In genomic region chr3:53796161-53796560, GRCh38 we compare ENCODE assay signal across 15 cellular contexts. TPM values are rescaled to one million over a fixed set of nuclear protein-coding genes. Genes with fewer than 3 reads are reported as not detected.
DNase-seq lines count a peak whose midpoint lies in the region; ATAC-seq and TF ChIP-seq lines count a peak whose summit lies in the region.
"Had no signal": no experiment of that assay in that cellular context is flagged by ENCODE, and none has a peak within 500 bp of the region (broad histone marks: within the 10 kb centered on the region; RNA-seq: fewer than 3 reads in every experiment).

No MANE protein-coding gene starts in this region.

- peaks cover 9% of the 10 kb centered on the region for H3K4me1 Mint-ChIP-seq in GM23338
- H3K4me1 Mint-ChIP-seq: activated T-helper 17 cell treated with anti-CD3 and anti-CD28 coated beads, Interleukin-2, amount 50 U/mL, for 72 hours had no signal

- H4K20me1 ChIP-seq in GM23338 (replicated peaks; ENCODE audit: insufficient read depth) (no peaks in the 10 kb centered on the region), OCI-LY7 (ENCODE audit: insufficient read depth, low read length) (no peaks in the 10 kb centered on the region)

- H3K4me1 ChIP-seq in GM23338 (ENCODE audit: insufficient read depth) (0 out of 2 replicates have a peak, but pooled peaks cover 5% of the 10 kb centered on the region), OCI-LY7 (ENCODE audit: insufficient read depth, low read length, poor library complexity, severe bottlenecking) (no peaks in the 10 kb centered on the region)

- H3K36me3 ChIP-seq in GM23338 (ENCODE audit: insufficient read depth) (no peaks in the 10 kb centered on the region), OCI-LY7 (ENCODE audit: insufficient read depth, low read length) (no peaks in the 10 kb centered on the region)

- H3K4me2 ChIP-seq in GM23338 = no peak overlapping the region
- H3K4me2 ChIP-seq in OCI-LY7 (ENCODE audit: low read length) = no peak overlapping the region

- intact Hi-C loops in OCI-LY7 (cut with micrococcal nuclease; ENCODE audit: unreplicated experiment) = no loop called here

- ATAC-seq in GM23338 = no peak
- ATAC-seq: activated T-helper 17 cell treated with anti-CD3 and anti-CD28 coated beads, Interleukin-2, amount 50 U/mL, for 72 hours; stimulated activated memory B cell treated with anti-CD40 and anti-IgM and Interleukin-4, amounts not matched to agents 10 μg/mL and 1 μg/mL and 100 μg/mL, for 72 hours had no signal

- no peak overlapping the region for H3K4me3 Mint-ChIP-seq in GM23338
- H3K4me3 Mint-ChIP-seq: activated T-helper 17 cell treated with anti-CD3 and anti-CD28 coated beads, Interleukin-2, amount 50 U/mL, for 72 hours; stimulated activated memory B cell treated with anti-CD40 and anti-IgM and Interleukin-4, amounts not matched to agents 10 μg/mL and 1 μg/mL and 100 μg/mL, for 72 hours had no signal

- TF ChIP-seq CTCF in GM23338 (conservative IDR thresholded peaks at IDR 0.05; ENCODE audit: low read depth in 2 of 2) (no peak), fibroblast of the aortic adventitia (IDR thresholded peaks at IDR 0.05; ENCODE audit: insufficient read depth, low read length) (no peak), OCI-LY7 (conservative IDR thresholded peaks at IDR 0.05; ENCODE audit: low read length) (no peak)

- H3K36me3 Mint-ChIP-seq in GM23338 (ENCODE audit: low read depth) = no peaks in the 10 kb centered on the region

- no peaks in the 10 kb centered on the region for H3K79me2 ChIP-seq in GM23338 (replicated peaks; ENCODE audit: insufficient read depth)
- no peaks in the 10 kb centered on the region for H3K79me2 ChIP-seq in OCI-LY7 (ENCODE audit: insufficient read depth, low read depth, low read length)

- DNase-seq in GM23338 (ENCODE audit: low spot score) = no peak
- DNase-seq in NCI-H748 treated with DMSO at 0.1 percent for 48 hours (lab: John Stamatoyannopoulos, UW) = peak; percentile 3
- DNase-seq in fibroblast of the aortic adventitia (ENCODE audit: low read depth) = peak; percentile 34
- peak; percentile 57 for DNase-seq in occipital lobe (lab: John Stamatoyannopoulos, UW)
- DNase-seq in retina = no peak
- DNase-seq in HuH-7 (ENCODE audit: low spot score) = no peak
- no peak for DNase-seq in activated gamma-delta T cell treated with Interleukin-2 at 50 U/mL for 16 hours
- DNase-seq in OCI-LY7 (ENCODE audit: low spot score) = no peak
- DNase-seq: activated CD4-positive, alpha-beta T cell treated with anti-CD3 and anti-CD28 coated beads for 4 hours; IMR-90; NCI-H226 had no signal

- BruUV-seq in OCI-LY7 (replicated peaks; lab: Mats Ljungman, UMichigan) = no TSS peak

- no peaks in the 10 kb centered on the region for H3K27me3 ChIP-seq in GM23338 (ENCODE audit: insufficient read depth)

- H3K9me2 ChIP-seq in GM23338 (ENCODE audit: insufficient read depth) (no peaks in the 10 kb centered on the region), OCI-LY7 (ENCODE audit: insufficient read depth, low read length) (no peaks in the 10 kb centered on the region)

- no peak overlapping the region for H3K27ac Mint-ChIP-seq in GM23338
- H3K27ac Mint-ChIP-seq: activated T-helper 17 cell treated with anti-CD3 and anti-CD28 coated beads, Interleukin-2, amount 50 U/mL, for 72 hours; stimulated activated memory B cell treated with anti-CD40 and anti-IgM and Interleukin-4, amounts not matched to agents 10 μg/mL and 1 μg/mL and 100 μg/mL, for 72 hours had no signal

- H3K4me3 ChIP-seq in GM23338 (no peak overlapping the region), fibroblast of the aortic adventitia (ENCODE audit: low read depth, low read length) (no peak overlapping the region), OCI-LY7 (ENCODE audit: low read depth, low read length, poor library complexity, severe bottlenecking) (no peak overlapping the region)
- H3K4me3 ChIP-seq: SK-N-MC had no signal

- H3K9me3 Mint-ChIP-seq in GM23338 = no peaks in the 10 kb centered on the region
- H3K9me3 Mint-ChIP-seq: activated T-helper 17 cell treated with anti-CD3 and anti-CD28 coated beads, Interleukin-2, amount 50 U/mL, for 72 hours; stimulated activated memory B cell treated with anti-CD40 and anti-IgM and Interleukin-4, amounts not matched to agents 10 μg/mL and 1 μg/mL and 100 μg/mL, for 72 hours had no signal

- CTCF ChIA-PET in OCI-LY7 (lab: Charles Lee; ENCODE audit: unreplicated experiment) = no interaction called here

- no peaks in the 10 kb centered on the region for H3K27me3 Mint-ChIP-seq in GM23338 (ENCODE audit: insufficient read depth, low read depth, poor library complexity)
- H3K27me3 Mint-ChIP-seq: stimulated activated memory B cell treated with anti-CD40 and anti-IgM and Interleukin-4, amounts not matched to agents 10 μg/mL and 1 μg/mL and 100 μg/mL, for 72 hours had no signal

- POLR2A ChIA-PET in OCI-LY7 (lab: Charles Lee) = no interaction called here

- peak overlapping the region; percentile 38; the same call in 1 of the 2 replicates for H2AFZ ChIP-seq in GM23338
- H2AFZ ChIP-seq in OCI-LY7 (ENCODE audit: low read length) = no peak overlapping the region

- no peak overlapping the region for H3K27ac ChIP-seq in GM23338 (ENCODE audit: low read depth)
- no peak overlapping the region for H3K27ac ChIP-seq in OCI-LY7 (ENCODE audit: low read depth, low read length, poor library complexity, severe bottlenecking)
- H3K27ac ChIP-seq: C4-2B, SK-N-MC had no signal

- no peaks in the 10 kb centered on the region for H3F3A ChIP-seq in GM23338 (replicated peaks; ENCODE audit: low read depth)

- H3K9me3 ChIP-seq in OCI-LY7 (ENCODE audit: low read length) = no peaks in the 10 kb centered on the region

TF ChIP-seq in GM23338, 12 proteins besides CTCF, POLR2A, EP300 and RAD21:
- TF ChIP-seq EZH2 (IDR thresholded peaks at IDR 0.05; ENCODE audit: low read depth, unreplicated experiment) = no peak

RNA-seq across cellular contexts. Expression of gene CHDH, which starts 50.1 kb away (rescaled TPM):
- total RNA-seq in GM23338 (2014; rRNA removed; shearing (Covaris generic)) = 6.6 and 31.4 TPM in 2 replicates
- polyA plus RNA-seq in GM23338 (2016; fragmentation: Nextera tagmentation; extraction: Ambion mirVana) = 2.3 and 2.5 TPM in 2 replicates
- 1.3 and 7.9 TPM in 2 replicates for total RNA-seq in fibroblast of the aortic adventitia (ENCODE audit: low replicate concordance)
- 1.4 TPM for total RNA-seq in occipital lobe
- 0.03 and 0.10 TPM in 2 replicates for total RNA-seq in OCI-LY7 (2014; rRNA removed; shearing (Covaris generic))
- 1.4 and 2.3 TPM in 2 replicates for total RNA-seq in OCI-LY7 (2022)

RNA-seq across cellular contexts. Expression of gene IL17RB, which starts 50.2 kb away (rescaled TPM):
- total RNA-seq in GM23338 (2014; rRNA removed; shearing (Covaris generic)) = 5.7 and 8.3 TPM in 2 replicates
- 6.4 and 6.9 TPM in 2 replicates for polyA plus RNA-seq in GM23338 (2016; fragmentation: Nextera tagmentation; extraction: Ambion mirVana)
- total RNA-seq in fibroblast of the aortic adventitia (ENCODE audit: low replicate concordance) (0.81 TPM in 1 of 2 replicates, not detected in the other), occipital lobe (2.2 TPM), OCI-LY7 (2022) (0.33 and 0.57 TPM in 2 replicates)
- not detected in 2 replicates for total RNA-seq in OCI-LY7 (2014; rRNA removed; shearing (Covaris generic))
- polyA plus RNA-seq: IMR-90 had no signal

Comparison
In these comparisons a context has a peak if more than half of its experiments do, and no peak if none do; other contexts are left out.
1. DNase-seq: peak in NCI-H748 treated with DMSO at 0.1 percent for 48 hours (single experiment), fibroblast of the aortic adventitia (single experiment) and occipital lobe (single experiment); none in GM23338 (single experiment), retina (single experiment), HuH-7 (single experiment), activated gamma-delta T cell treated with Interleukin-2 at 50 U/mL for 16 hours (single experiment) and OCI-LY7 (single experiment).